11 cellular contexts compared by ENCODE assay signal in the genomic region with DNA sequence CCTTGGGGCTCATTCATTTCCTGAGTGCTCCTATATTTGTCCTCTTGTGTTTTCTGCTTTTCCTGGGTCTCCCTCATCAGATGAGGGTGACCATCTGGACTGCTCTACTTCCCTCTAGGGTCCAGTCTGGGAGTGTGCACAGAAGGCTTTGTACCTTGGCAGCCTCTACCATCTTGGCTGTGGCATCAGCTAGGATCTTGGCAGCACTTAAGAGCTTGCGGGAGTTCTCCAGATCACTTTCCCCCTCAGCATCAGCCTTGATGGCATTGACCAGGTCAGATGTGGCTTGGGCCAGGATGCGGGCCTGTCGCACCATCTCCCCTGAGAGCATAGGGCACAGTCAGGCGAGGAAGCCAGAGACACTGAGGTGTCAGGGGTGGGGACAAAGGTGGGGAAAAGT. TPM values are rescaled to one million over a fixed set of nuclear protein-coding genes. Genes with fewer than 3 reads are reported as not detected.
A peak's percentile ranks its signal among the peaks of the same experiment; 100 is the strongest.
DNase-seq lines count a peak whose midpoint lies in the region; ATAC-seq and TF ChIP-seq lines count a peak whose summit lies in the region.
"Had no signal": no experiment of that assay in that cellular context is flagged by ENCODE, and none has a peak within 500 bp of the region (broad histone marks: within the 10 kb centered on the region; RNA-seq: fewer than 3 reads in every experiment).

No MANE protein-coding gene starts in this region.

- H3K79me2 ChIP-seq in SK-N-SH (ENCODE audit: insufficient read depth) = no peaks in the 10 kb centered on the region; the same call in 1 of the 2 replicates

- H3K9me2 ChIP-seq in SK-N-SH = no peaks in the 10 kb centered on the region

- POLR2A ChIA-PET in SK-N-SH (lab: Yijun Ruan, JAX) = interaction anchor here (1.0 kb wide), 1 partner anchor 15 kb away, joined by 3 read pairs; the partner anchor contains the start of gene TLN1

- no peak for TF ChIP-seq EP300 in SK-N-SH (IDR thresholded peaks at IDR 0.05; ENCODE audit: borderline replicate concordance in 1 of 2, low read depth in 1 of 2, low read length in 1 of 2)

- peaks cover 4% of the 10 kb centered on the region for H3F3A ChIP-seq in SK-N-SH (replicated peaks; ENCODE audit: insufficient read depth)

- CTCF ChIA-PET in SK-N-SH (lab: Yijun Ruan, JAX) = interaction anchor here (10.5 to 19.9 kb wide), 2 partner anchors 14 to 20 kb away, joined by 68 to 183 read pairs; partner anchors contain the start of genes CREB3 and TLN1

- no peaks in the 10 kb centered on the region for H3K9me3 ChIP-seq in SK-N-SH
- no peaks in the 10 kb centered on the region for H3K9me3 ChIP-seq in WERI-Rb-1 (ENCODE audit: severe bottlenecking)
- H3K9me3 ChIP-seq in thoracic aorta = no peaks in the 10 kb centered on the region
- H3K9me3 ChIP-seq: tibial nerve had no signal

- no peak overlapping the region for H3K4me3 ChIP-seq in SK-N-SH (ENCODE audit: low read depth in 2 of 2, low read length in 1 of 2)
- H3K4me3 ChIP-seq in WERI-Rb-1 (ENCODE audit: low read depth, low read length) = no peak overlapping the region
- no peak overlapping the region for H3K4me3 ChIP-seq in fibroblast of pulmonary artery (replicated peaks; ENCODE audit: low read depth, low read length)
- H3K4me3 ChIP-seq in thoracic aorta = no peak overlapping the region
- H3K4me3 ChIP-seq: tibial nerve had no signal

- DNase-seq in SK-N-SH (no peak), WERI-Rb-1 (no peak), fibroblast of pulmonary artery (ENCODE audit: low read depth) (no peak), thoracic aorta (ENCODE audit: low spot score) (no peak), NCI-H510A (lab: John Stamatoyannopoulos, UW) (no peak), NCI-H1436 treated with DMSO at 0.1 percent for 48 hours (lab: John Stamatoyannopoulos, UW) (no peak)
- DNase-seq: naive B cell, NCI-H2081 had no signal

- H4K20me1 ChIP-seq in SK-N-SH (ENCODE audit: insufficient read depth) = no peaks in the 10 kb centered on the region

- H3K27me3 ChIP-seq in SK-N-SH (ENCODE audit: insufficient read depth) = no peaks in the 10 kb centered on the region
- no peaks in the 10 kb centered on the region for H3K27me3 ChIP-seq in WERI-Rb-1 (ENCODE audit: insufficient read depth, low read depth, severe bottlenecking)
- H3K27me3 ChIP-seq in thoracic aorta (replicated peaks; ENCODE audit: insufficient read depth) = no peaks in the 10 kb centered on the region
- H3K27me3 ChIP-seq: tibial nerve had no signal

- TF ChIP-seq CTCF in SK-N-SH (IDR thresholded peaks at IDR 0.05) (no peak), WERI-Rb-1 (IDR thresholded peaks at IDR 0.05; ENCODE audit: low read depth, low read length) (0 out of 2 replicates have a peak, but pooled peaks have one; percentile 27), fibroblast of pulmonary artery (IDR thresholded peaks at IDR 0.05; ENCODE audit: low read length, missing control alignments) (peak; percentile 4), thoracic aorta (IDR thresholded peaks at IDR 0.05) (peak; percentile 33)

- H3K36me3 ChIP-seq in SK-N-SH (replicated peaks in 1 of 2; ENCODE audit: control insufficient read depth in 1 of 2, insufficient read depth in 2 of 2, low read length in 1 of 2) = peaks cover 64 to 91% of the 10 kb centered on the region in 2 experiments
- H3K36me3 ChIP-seq in WERI-Rb-1 = peaks cover 87% of the 10 kb centered on the region
- peaks cover 96% of the 10 kb centered on the region for H3K36me3 ChIP-seq in thoracic aorta

- ATAC-seq in SK-N-SH treated with all-trans-retinoic acid at 6 μM for 48 hours (peak; percentile 29; the same call in 1 of the 3 replicates), thoracic aorta (ENCODE audit: insufficient number of reproducible peaks, low FRiP score, low read depth) (peak; percentile 49), HG03520 (IDR thresholded peaks at IDR 0.05; ENCODE audit: unreplicated experiment) (no peak)

- WGBS in SK-N-SH (ENCODE audit: low lambda C conversion rate) = 96% methylated on average over 3 of the region's 4 CpGs

- H3K4me1 ChIP-seq in SK-N-SH (ENCODE audit: control insufficient read depth in 1 of 2, insufficient read depth in 2 of 2, low read depth in 1 of 2, low read length in 1 of 2) = no peaks in the 10 kb centered on the region
- H3K4me1 ChIP-seq in thoracic aorta (ENCODE audit: control insufficient read depth in 1 of 2, low read depth in 2 of 2) = peaks cover 0 to 13% of the 10 kb centered on the region in 2 donors
- H3K4me1 ChIP-seq: tibial nerve had no signal

- H2AFZ ChIP-seq in SK-N-SH (ENCODE audit: low read depth) = no peak overlapping the region

- TF ChIP-seq RAD21 in SK-N-SH (IDR thresholded peaks at IDR 0.05; ENCODE audit: low read length) = no peak

- H3K4me2 ChIP-seq in SK-N-SH = no peak overlapping the region

- H3K27ac ChIP-seq in SK-N-SH (ENCODE audit: low read depth in 2 of 2, low read length in 1 of 2) = no peak overlapping the region
- H3K27ac ChIP-seq in WERI-Rb-1 = no peak overlapping the region
- H3K27ac ChIP-seq in thoracic aorta = peak overlapping the region; percentile 69 to 72
- H3K27ac ChIP-seq: tibial nerve had no signal

- H3K9ac ChIP-seq in SK-N-SH = no peak overlapping the region

TF ChIP-seq in SK-N-SH treated with all-trans-retinoic acid at 6 μM for 48 hours, 23 proteins besides CTCF, POLR2A, EP300 and RAD21:
- no peak for TF ChIP-seq ZC3H10 (CRISPR knock-in tag; IDR thresholded peaks at IDR 0.05)
- no peak for TF ChIP-seq BACH2 (CRISPR knock-in tag; IDR thresholded peaks at IDR 0.05; ENCODE audit: borderline replicate concordance)
- TF ChIP-seq OSR1 (CRISPR knock-in tag; IDR thresholded peaks at IDR 0.05) = no peak
- TF ChIP-seq ISL1 (CRISPR knock-in tag; IDR thresholded peaks at IDR 0.05) = no peak
- no peak for TF ChIP-seq CSDC2 (CRISPR knock-in tag; IDR thresholded peaks at IDR 0.05)
- TF ChIP-seq ZNF70 (CRISPR knock-in tag; IDR thresholded peaks at IDR 0.05) = no peak
- TF ChIP-seq POU6F1 (CRISPR knock-in tag; IDR thresholded peaks at IDR 0.05; ENCODE audit: borderline replicate concordance, low read depth) = no peak
- TF ChIP-seq TOX (CRISPR knock-in tag; IDR thresholded peaks at IDR 0.05; ENCODE audit: borderline replicate concordance) = no peak

TF ChIP-seq in SK-N-SH, 30 proteins besides CTCF, POLR2A, EP300 and RAD21 (continues in another document):
- TF ChIP-seq GATA2 (CRISPR knock-in tag; IDR thresholded peaks at IDR 0.05) = no peak
- no peak for TF ChIP-seq FOXJ3 (CRISPR knock-in tag; IDR thresholded peaks at IDR 0.05)
- no peak for TF ChIP-seq YY1 (IDR thresholded peaks at IDR 0.05; ENCODE audit: low read depth)
- no peak for TF ChIP-seq FOSL2 (IDR thresholded peaks at IDR 0.05; ENCODE audit: borderline replicate concordance, low read depth)
- no peak for TF ChIP-seq REST (IDR thresholded peaks at IDR 0.05; ENCODE audit: low read depth, low read length)
- no peak for TF ChIP-seq USF2 (IDR thresholded peaks at IDR 0.05; ENCODE audit: borderline replicate concordance, low read depth, low read length)
- no peak for TF ChIP-seq MXI1 (IDR thresholded peaks at IDR 0.05; ENCODE audit: low read depth, low read length)

RNA-seq across cellular contexts. Expression of gene TLN1, which starts 15.8 kb away (rescaled TPM):
- polyA plus RNA-seq in SK-N-SH (2012; rRNA removed) = 91.8 and 115 TPM in 2 replicates
- 32.7 and 72.5 TPM in 2 replicates for polyA plus RNA-seq in SK-N-SH (2012; cell fraction: cytosol; rRNA removed)
- 183 and 220 TPM in 2 replicates for polyA plus RNA-seq in SK-N-SH (2012; cell fraction: nucleus; rRNA removed)
- total RNA-seq in thoracic aorta = 1,000 to 10,000 TPM in 1 of 2 donors, 100 to 1,000 TPM in 1; 889 to 1,019 TPM

RNA-seq across cellular contexts. Expression of gene CREB3, which starts 16.2 kb away (rescaled TPM):
- polyA plus RNA-seq in SK-N-SH (2012; rRNA removed) = 33.9 and 38.6 TPM in 2 replicates
- 36.2 and 36.8 TPM in 2 replicates for polyA plus RNA-seq in SK-N-SH (2012; cell fraction: cytosol; rRNA removed)
- polyA plus RNA-seq in SK-N-SH (2012; cell fraction: nucleus; rRNA removed) = 29.2 and 35.8 TPM in 2 replicates
- 10 to 100 TPM; 46.0 to 62.4 TPM for total RNA-seq in thoracic aorta

RNA-seq across cellular contexts. Expression of gene TPM2, which starts 26.5 kb away (rescaled TPM):
- 589 and 620 TPM in 2 replicates for polyA plus RNA-seq in SK-N-SH (2012; rRNA removed)
- polyA plus RNA-seq in SK-N-SH (2012; cell fraction: cytosol; rRNA removed) = 525 and 639 TPM in 2 replicates
- 1,146 and 1,394 TPM in 2 replicates for polyA plus RNA-seq in SK-N-SH (2012; cell fraction: nucleus; rRNA removed)
- 1,000 to 10,000 TPM; 4,158 to 5,700 TPM for total RNA-seq in thoracic aorta

RNA-seq across cellular contexts. Expression of gene GBA2, which starts 32.8 kb away (rescaled TPM):
- polyA plus RNA-seq in SK-N-SH (2012; rRNA removed) = 71.5 and 98.2 TPM in 2 replicates
- 28.7 and 35.7 TPM in 2 replicates for polyA plus RNA-seq in SK-N-SH (2012; cell fraction: cytosol; rRNA removed)
- 425 and 473 TPM in 2 replicates for polyA plus RNA-seq in SK-N-SH (2012; cell fraction: nucleus; rRNA removed)
- total RNA-seq in thoracic aorta = 100 to 1,000 TPM in 1 of 2 donors, 10 to 100 TPM in 1; 75.8 to 115 TPM

RNA-seq across cellular contexts. Expression of gene RGP1, which starts 32.9 kb away (rescaled TPM):
- polyA plus RNA-seq in SK-N-SH (2012; rRNA removed) = 16.1 and 18.6 TPM in 2 replicates
- polyA plus RNA-seq in SK-N-SH (2012; cell fraction: cytosol; rRNA removed) = 13.5 and 16.3 TPM in 2 replicates
- polyA plus RNA-seq in SK-N-SH (2012; cell fraction: nucleus; rRNA removed) = 28.4 and 28.9 TPM in 2 replicates
- total RNA-seq in thoracic aorta = 10 to 100 TPM; 23.0 to 24.5 TPM

Comparison
In these comparisons a context has a peak if more than half of its experiments do, and no peak if none do; other contexts are left out.
1. H3K27ac ChIP-seq: peak in thoracic aorta (2 of 2); none in SK-N-SH (0 of 2) and WERI-Rb-1 (single experiment).